Comparison of ENCODE assay signal across 1 cellular context in genomic region chr7:87216701-87217508, GRCh38.
TF ChIP-seq lines count a peak whose summit lies in the region.

No MANE protein-coding gene starts in this region.

TF ChIP-seq in GM12878, 131 proteins besides CTCF, POLR2A, EP300 and RAD21 (continued from another document and continues in another):
- TF ChIP-seq ATF2 (IDR thresholded peaks at IDR 0.05; ENCODE audit: low read length) (no peak), CREB1 (IDR thresholded peaks at IDR 0.05; ENCODE audit: low read depth) (no peak), ZNF274 (IDR thresholded peaks at IDR 0.05; ENCODE audit: insufficient read depth, insufficient read length) (no peak), TCF7 (IDR thresholded peaks at IDR 0.05; ENCODE audit: borderline replicate concordance) (peak; percentile 73), PBX3 (IDR thresholded peaks at IDR 0.05; ENCODE audit: insufficient replicate concordance, low read depth, low read length) (no peak), LARP7 (IDR thresholded peaks at IDR 0.05) (no peak), SUZ12 (IDR thresholded peaks at IDR 0.05; ENCODE audit: unreplicated experiment) (no peak), SKIL (IDR thresholded peaks at IDR 0.05; ENCODE audit: low read depth, poor library complexity, severe bottlenecking) (peak; percentile 95), ZNF687 (IDR thresholded peaks at IDR 0.05) (no peak), ZNF24 (IDR thresholded peaks at IDR 0.05) (peak; percentile 81; the same call in 1 of the 2 replicates), MYB (IDR thresholded peaks at IDR 0.05; ENCODE audit: borderline replicate concordance, low read depth, low read length) (0 out of 2 replicates have a peak, but pooled peaks have one; percentile 89), EED (IDR thresholded peaks at IDR 0.05; ENCODE audit: low read depth) (peak; percentile 81), YY1 (IDR thresholded peaks at IDR 0.05; ENCODE audit: low read depth, low read length) (peak; percentile 54; the same call in 1 of the 2 replicates), SREBF2 (IDR thresholded peaks at IDR 0.05; ENCODE audit: low read length) (no peak), GATAD2B (conservative IDR thresholded peaks at IDR 0.05; ENCODE audit: low read depth) (no peak; the same call in 1 of the 2 replicates), ETV6 (conservative IDR thresholded peaks at IDR 0.05 in 1 of 2, IDR thresholded peaks at IDR 0.05 in 1 of 2; ENCODE audit: borderline replicate concordance in 1 of 2, low read depth in 1 of 2) (peak in 1 of 2 experiments; percentile 95; a peak in 2 of 4 replicates), NR2F1 (conservative IDR thresholded peaks at IDR 0.05) (peak; percentile 98), RAD51 (IDR thresholded peaks at IDR 0.05) (no peak), HDGF (IDR thresholded peaks at IDR 0.05) (no peak), IRF5 (IDR thresholded peaks at IDR 0.05; ENCODE audit: borderline replicate concordance) (no peak), RELB (IDR thresholded peaks at IDR 0.05; ENCODE audit: low read depth) (peak; percentile 88; the same call in 1 of the 2 replicates), SRF (IDR thresholded peaks at IDR 0.05; ENCODE audit: low read depth in 2 of 2, low read length in 2 of 2) (0 out of 4 replicates have a peak, but pooled peaks of 1 of the 2 experiments have one; percentile 5), RUNX3 (IDR thresholded peaks at IDR 0.05; ENCODE audit: low read length) (no peak), ELK1 (IDR thresholded peaks at IDR 0.05; ENCODE audit: low read depth, low read length) (no peak), POLR2AphosphoS5 (IDR thresholded peaks at IDR 0.05; ENCODE audit: low read length) (peak; percentile 94), TCF12 (IDR thresholded peaks at IDR 0.05; ENCODE audit: low read depth, low read length) (peak; percentile 62), IKZF2 (IDR thresholded peaks at IDR 0.05) (peak; percentile 88 to 92), E4F1 (IDR thresholded peaks at IDR 0.05; ENCODE audit: borderline replicate concordance, partially characterized antibody) (no peak), BMI1 (IDR thresholded peaks at IDR 0.05; ENCODE audit: borderline replicate concordance) (peak; percentile 75), NFIC (IDR thresholded peaks at IDR 0.05; ENCODE audit: low read depth, low read length) (no peak), SPI1 (IDR thresholded peaks at IDR 0.05; ENCODE audit: borderline replicate concordance, insufficient read depth, low read depth, low read length) (peak; percentile 89), TARDBP (IDR thresholded peaks at IDR 0.05; ENCODE audit: borderline replicate concordance) (no peak; the same call in 1 of the 2 replicates), ZNF384 (IDR thresholded peaks at IDR 0.05; ENCODE audit: borderline replicate concordance, low read depth, low read length) (no peak), ZBTB11 (CRISPR knock-in tag; IDR thresholded peaks at IDR 0.05) (no peak), USF1 (IDR thresholded peaks at IDR 0.05; ENCODE audit: borderline replicate concordance, extremely low read length, insufficient read depth, low read depth, low read length) (no peak), MAX (IDR thresholded peaks at IDR 0.05; ENCODE audit: low read depth, low read length) (no peak), MEF2A (IDR thresholded peaks at IDR 0.05; ENCODE audit: insufficient read depth, low read depth, low read length) (peak; percentile 61)
